Comparison of ENCODE assay signal across 12 cellular contexts in genomic region chr14:32709072-32709471, GRCh38.
DNase-seq lines count a peak whose midpoint lies in the region; ATAC-seq and TF ChIP-seq lines count a peak whose summit lies in the region.
"Had no signal": no experiment of that assay in that cellular context is flagged by ENCODE, and none has a peak within 500 bp of the region (broad histone marks: within the 10 kb centered on the region; RNA-seq: fewer than 3 reads in every experiment).

No MANE protein-coding gene starts in this region.

- no peaks in the 10 kb centered on the region for H3K9me3 Mint-ChIP-seq in MCF 10A (ENCODE audit: unreplicated experiment)

- H3K36me3 ChIP-seq in hepatocyte (replicated peaks; ENCODE audit: insufficient read depth, low read depth) (no peaks in the 10 kb centered on the region), skeletal muscle satellite cell (ENCODE audit: insufficient read depth, low read length) (no peaks in the 10 kb centered on the region)

- no peak overlapping the region for H3K27ac ChIP-seq in hepatocyte
- H3K27ac ChIP-seq: HL-60 had no signal

- peaks cover 6% of the 10 kb centered on the region for H3K4me1 Mint-ChIP-seq in MCF 10A (ENCODE audit: insufficient read depth, unreplicated experiment)

- no TSS peak for BruUV-seq in MCF 10A (replicated peaks; lab: Mats Ljungman, UMichigan)

- no peak overlapping the region for H2AFZ ChIP-seq in hepatocyte

- intact Hi-C loops in MCF 10A (cut with micrococcal nuclease) = no loop called here

- no peak overlapping the region for H3K27ac Mint-ChIP-seq in MCF 10A (ENCODE audit: low read depth, unreplicated experiment)
- H3K27ac Mint-ChIP-seq: activated naive CD8-positive, alpha-beta T cell; memory B cell had no signal

- H3K4me2 ChIP-seq in hepatocyte (no peak overlapping the region), skeletal muscle satellite cell (ENCODE audit: low read length) (peak overlapping the region; percentile 24)

- no peaks in the 10 kb centered on the region for H3K9me2 ChIP-seq in hepatocyte (replicated peaks; ENCODE audit: insufficient read depth)

- no peaks in the 10 kb centered on the region for H3K4me1 ChIP-seq in hepatocyte (ENCODE audit: insufficient read depth)
- peaks cover 15% of the 10 kb centered on the region for H3K4me1 ChIP-seq in skeletal muscle satellite cell (ENCODE audit: control insufficient read depth, insufficient read depth, low read length)

- H3K27me3 Mint-ChIP-seq in MCF 10A (ENCODE audit: insufficient read depth, unreplicated experiment) = no peaks in the 10 kb centered on the region
- H3K27me3 Mint-ChIP-seq: activated naive CD8-positive, alpha-beta T cell; memory B cell had no signal

- H4K20me1 ChIP-seq in hepatocyte (ENCODE audit: insufficient read depth, poor library complexity, severe bottlenecking) = no peaks in the 10 kb centered on the region

- no peaks in the 10 kb centered on the region for H3K79me2 ChIP-seq in hepatocyte

- CTCF ChIA-PET in MCF 10A (lab: Yijun Ruan, JAX) = interaction anchor here (0.6 to 1.5 kb wide), 9 partner anchors 13 to 1083 kb away, joined by 3 to 4 read pairs (median 3); no protein-coding TSS in a partner anchor

- no peak overlapping the region for H3K4me3 ChIP-seq in hepatocyte
- no peak overlapping the region for H3K4me3 ChIP-seq in skeletal muscle satellite cell (ENCODE audit: low read length)

- no peak for TF ChIP-seq CTCF in MCF 10A (IDR thresholded peaks at IDR 0.05; ENCODE audit: unreplicated experiment)
- no peak for TF ChIP-seq CTCF in hepatocyte (IDR thresholded peaks at IDR 0.05; ENCODE audit: poor library complexity)

- H3K9me3 ChIP-seq in hepatocyte (ENCODE audit: low read depth) (no peaks in the 10 kb centered on the region), skeletal muscle satellite cell (replicated peaks; ENCODE audit: low read length) (no peaks in the 10 kb centered on the region)

- ATAC-seq in HG02610 (IDR thresholded peaks at IDR 0.05; ENCODE audit: unreplicated experiment) (no peak), GM19452 (IDR thresholded peaks at IDR 0.05; ENCODE audit: unreplicated experiment) (no peak), HG02870 (IDR thresholded peaks at IDR 0.05; ENCODE audit: unreplicated experiment) (no peak)

- WGBS in hepatocyte (ENCODE audit: low lambda C conversion rate, missing lambda C conversion rate) = 55% methylated on average over 3 of the region's 3 CpGs

- H3K27me3 ChIP-seq in hepatocyte (no peaks in the 10 kb centered on the region), skeletal muscle satellite cell (ENCODE audit: control insufficient read depth, insufficient read depth, low read length) (no peaks in the 10 kb centered on the region)

- H3K36me3 Mint-ChIP-seq in MCF 10A (ENCODE audit: insufficient read depth, unreplicated experiment) = no peaks in the 10 kb centered on the region
- H3K36me3 Mint-ChIP-seq: memory B cell had no signal

- no peak overlapping the region for H3K4me3 Mint-ChIP-seq in MCF 10A (ENCODE audit: unreplicated experiment)
- H3K4me3 Mint-ChIP-seq: activated naive CD8-positive, alpha-beta T cell; memory B cell had no signal

- DNase-seq in EL (peak; percentile 56), MCF 10A (ENCODE audit: unreplicated experiment) (peak; percentile 30), hepatocyte (ENCODE audit: low spot score) (peak; percentile 24), mesenteric fat pad (ENCODE audit: low spot score) (no peak)
- DNase-seq: NCI-H510A had no signal

- POLR2A ChIA-PET in MCF 10A (lab: Yijun Ruan, JAX) = interaction anchor here (0.7 kb wide), 1 partner anchor 519 kb away, joined by 3 read pairs; no protein-coding TSS in a partner anchor

- H3K9ac ChIP-seq in skeletal muscle satellite cell (ENCODE audit: low read depth, low read length) = peak overlapping the region; percentile 52
